Comparison of ENCODE assay signal across 13 cellular contexts in the genomic region with DNA sequence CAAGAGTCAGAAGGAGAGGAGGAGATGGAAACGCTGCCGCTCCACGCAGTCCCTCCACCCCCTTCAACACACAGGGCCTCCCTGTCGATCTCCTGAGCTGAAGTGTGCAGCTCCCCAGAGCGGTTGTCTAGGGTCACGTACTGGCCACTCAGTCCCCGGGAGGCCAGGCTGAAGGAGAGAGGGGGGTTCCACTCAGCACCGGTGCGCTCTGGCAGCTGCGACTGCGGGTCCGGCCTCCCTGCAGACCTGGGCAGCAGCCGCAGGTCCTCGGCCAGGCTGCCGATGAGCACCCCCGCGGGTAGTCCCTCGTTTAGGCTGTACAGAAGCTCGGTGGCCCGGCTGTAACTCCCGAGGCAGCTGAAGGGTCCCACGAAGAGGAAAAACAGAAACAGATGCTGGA. TPM values are rescaled to one million over a fixed set of nuclear protein-coding genes. Genes with fewer than 3 reads are reported as not detected.
DNase-seq lines count a peak whose midpoint lies in the region; ATAC-seq and FAIRE-seq lines count a peak whose summit lies in the region.
"Had no signal": no experiment of that assay in that cellular context is flagged by ENCODE, and none has a peak within 500 bp of the region (broad histone marks: within the 10 kb centered on the region; RNA-seq: fewer than 3 reads in every experiment).

No MANE protein-coding gene starts in this region.

- H3K27me3 ChIP-seq in iPS DF 6.9 (ENCODE audit: control insufficient read depth, insufficient read depth, low read length) (peaks cover 14% of the 10 kb centered on the region; the same call in 1 of the 2 replicates), trophoblast cell (ENCODE audit: insufficient read depth, low read length) (peaks cover 21% of the 10 kb centered on the region)

- H3K9me3 Mint-ChIP-seq in activated T-helper 17 cell treated with anti-CD3 and anti-CD28 coated beads, Interleukin-2, amount 50 U/mL, for 72 hours = no peaks in the 10 kb centered on the region

- H3K18ac ChIP-seq in trophoblast cell (ENCODE audit: low read length) = no peak overlapping the region

- no peaks in the 10 kb centered on the region for H3K79me1 ChIP-seq in trophoblast cell (ENCODE audit: low read length)

- H3K4ac ChIP-seq in trophoblast cell (ENCODE audit: low read depth, low read length) = no peak overlapping the region

- no peaks in the 10 kb centered on the region for H3K4me1 Mint-ChIP-seq in activated T-helper 17 cell treated with anti-CD3 and anti-CD28 coated beads, Interleukin-2, amount 50 U/mL, for 72 hours

- DNase-seq in D341Med (ENCODE audit: low spot score) (peak; percentile 33), astrocyte of the hippocampus (ENCODE audit: low read depth, low spot score) (peak; percentile 27), iPS DF 6.9 (ENCODE audit: low read depth, low spot score) (no peak), trophoblast cell (no peak), HCEC 1CT (no peak), NCI-H510A treated with DMSO at 0.1 percent for 48 hours (lab: John Stamatoyannopoulos, UW) (no peak), frontal cortex (ENCODE audit: low spot score in 2 of 2) (no peak)
- DNase-seq: MG63, T1000 had no signal

- no peak for ATAC-seq in activated T-helper 17 cell treated with anti-CD3 and anti-CD28 coated beads, Interleukin-2, amount 50 U/mL, for 72 hours (replicated peaks)

- H3K14ac ChIP-seq in trophoblast cell (ENCODE audit: low read length) = no peak overlapping the region

- H3K36me3 Mint-ChIP-seq in activated T-helper 17 cell treated with anti-CD3 and anti-CD28 coated beads, Interleukin-2, amount 50 U/mL, for 72 hours (ENCODE audit: low read depth) = no peaks in the 10 kb centered on the region

- H4K8ac ChIP-seq in trophoblast cell (ENCODE audit: low read depth, low read length) = no peak overlapping the region

- H3K4me3 ChIP-seq in iPS DF 6.9 (ENCODE audit: low read length) (peak overlapping the region; percentile 47; the same call in 1 of the 2 replicates), trophoblast cell (ENCODE audit: low read depth, low read length) (no peak overlapping the region)
- H3K4me3 ChIP-seq: MG63 had no signal

- H3K27me3 Mint-ChIP-seq in activated T-helper 17 cell treated with anti-CD3 and anti-CD28 coated beads, Interleukin-2, amount 50 U/mL, for 72 hours = peaks cover 36% of the 10 kb centered on the region

- peak overlapping the region; percentile 99 for H3K4me2 ChIP-seq in trophoblast cell (ENCODE audit: low read length)

- H3K4me1 ChIP-seq in iPS DF 6.9 (ENCODE audit: control insufficient read depth, insufficient read depth, low read length) = no peaks in the 10 kb centered on the region
- H3K4me1 ChIP-seq in trophoblast cell (ENCODE audit: control insufficient read depth in 1 of 2, insufficient read depth in 2 of 2, low read length in 2 of 2) = peaks cover 8 to 9% of the 10 kb centered on the region in 2 experiments

- H3K27ac Mint-ChIP-seq in activated T-helper 17 cell treated with anti-CD3 and anti-CD28 coated beads, Interleukin-2, amount 50 U/mL, for 72 hours = no peak overlapping the region

- no peak overlapping the region for H2BK5ac ChIP-seq in trophoblast cell (ENCODE audit: low read depth, low read length, poor library complexity)

- no peak overlapping the region for H4K12ac ChIP-seq in trophoblast cell (ENCODE audit: low read depth, low read length)

- H3K4me3 Mint-ChIP-seq in activated T-helper 17 cell treated with anti-CD3 and anti-CD28 coated beads, Interleukin-2, amount 50 U/mL, for 72 hours = no peak overlapping the region

- H3K36me3 ChIP-seq in iPS DF 6.9 (ENCODE audit: control insufficient read depth, insufficient read depth, low read length) (no peaks in the 10 kb centered on the region), trophoblast cell (ENCODE audit: control insufficient read depth in 1 of 2, insufficient read depth in 2 of 2, low read length in 2 of 2) (no peaks in the 10 kb centered on the region)
- H3K36me3 ChIP-seq: MG63, neutrophil had no signal

- no peak overlapping the region for H2BK120ac ChIP-seq in trophoblast cell (ENCODE audit: insufficient read depth, low read length, poor library complexity)

- no peak overlapping the region for H4K91ac ChIP-seq in trophoblast cell (ENCODE audit: low read depth, low read length)

- H3K9ac ChIP-seq in trophoblast cell (ENCODE audit: low read length) = no peak overlapping the region

- FAIRE-seq in frontal cortex (lab: Jason Lieb, UNC) = no peak

- H2AFZ ChIP-seq in trophoblast cell (ENCODE audit: insufficient read depth, low read length, poor library complexity) = no peak overlapping the region

- no peak overlapping the region for H2AK5ac ChIP-seq in trophoblast cell (ENCODE audit: low read length)

- no CpG with 5 or more reads among the region's 22 CpGs for WGBS in iPS DF 6.9 (ENCODE audit: insufficient coverage, insufficient read length)
- WGBS in trophoblast cell (ENCODE audit: extremely low coverage, insufficient coverage, insufficient read length) = no CpG with 5 or more reads among the region's 22 CpGs

- H3K9me3 ChIP-seq in iPS DF 6.9 (ENCODE audit: control insufficient read depth, insufficient read depth, low read length) = no peaks in the 10 kb centered on the region
- peaks cover 2% of the 10 kb centered on the region for H3K9me3 ChIP-seq in trophoblast cell (ENCODE audit: insufficient read depth, low read depth, low read length)
- H3K9me3 ChIP-seq: MG63, neutrophil had no signal

- no peaks in the 10 kb centered on the region for H3K79me2 ChIP-seq in trophoblast cell (ENCODE audit: control insufficient read depth, insufficient read depth, low read length, poor library complexity)

- H3K23ac ChIP-seq in trophoblast cell (ENCODE audit: low read length) = no peak overlapping the region

- H2BK12ac ChIP-seq in trophoblast cell (ENCODE audit: low read length) = no peak overlapping the region

- H3K27ac ChIP-seq in iPS DF 6.9 (ENCODE audit: low read length) (no peak overlapping the region), trophoblast cell (ENCODE audit: low read depth, low read length) (no peak overlapping the region)
- H3K27ac ChIP-seq: C4-2B, neutrophil had no signal

RNA-seq across cellular contexts. Expression of gene PCDH20, which starts 2.1 kb away (rescaled TPM):
- 0.23 and 0.31 TPM in 2 replicates for polyA plus RNA-seq in trophoblast cell (2013)
- total RNA-seq in activated T-helper 17 cell treated with anti-CD3 and anti-CD28 coated beads, Interleukin-2, amount 50 U/mL, for 72 hours = not detected
- 17.9 TPM for total RNA-seq in frontal cortex
- total RNA-seq: glomerular endothelial cell had no signal

Comparison
In these comparisons a context has a peak if more than half of its experiments do, and no peak if none do; other contexts are left out.
1. DNase-seq: peak in D341Med (single experiment) and astrocyte of the hippocampus (single experiment); none in iPS DF 6.9 (single experiment), trophoblast cell (0 of 2), HCEC 1CT (single experiment), NCI-H510A treated with DMSO at 0.1 percent for 48 hours (single experiment) and frontal cortex (0 of 2).
2. RNA of gene PCDH20, which starts 2.1 kb away (total RNA-seq): 17.9 TPM in frontal cortex (single experiment); not detected in activated T-helper 17 cell treated with anti-CD3 and anti-CD28 coated beads, Interleukin-2, amount 50 U/mL, for 72 hours; every median in the first group is over 10 times any median in the second.